Comparison of ENCODE assay signal across 2 cellular contexts in the genomic region with DNA sequence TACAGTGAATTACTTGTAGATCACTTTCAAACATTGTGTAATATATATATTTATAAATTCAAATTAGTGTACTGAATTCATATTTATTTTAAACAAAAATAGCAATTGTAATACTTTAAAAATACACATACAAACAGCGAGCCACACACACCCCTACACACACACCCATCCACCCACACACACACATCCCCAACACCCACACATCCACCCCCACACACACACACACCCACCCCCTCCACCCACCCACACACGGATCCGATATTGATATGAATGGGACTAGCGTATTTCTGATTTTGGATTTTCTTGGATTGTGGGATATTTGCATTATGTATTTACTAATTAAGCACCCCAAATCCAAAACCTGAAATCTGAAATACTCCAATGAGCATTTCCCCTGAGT.
TF ChIP-seq lines count a peak whose summit lies in the region.

No MANE protein-coding gene starts in this region.

TF ChIP-seq in HEK293, 187 proteins besides CTCF, POLR2A, EP300 and RAD21 (continued from another document):
- TF ChIP-seq BCL11A (tag by site-specific recombination; IDR thresholded peaks at IDR 0.05; ENCODE audit: low read depth) (no peak), ZFHX2 (tag by site-specific recombination; conservative IDR thresholded peaks at IDR 0.05) (peak; percentile 56)

TF ChIP-seq in IMR-90, 13 proteins besides CTCF, POLR2A, EP300 and RAD21 (continued from another document):
- TF ChIP-seq BHLHE40 (IDR thresholded peaks at IDR 0.05; ENCODE audit: low read depth, low read length) (no peak), SMC3 (IDR thresholded peaks at IDR 0.05; ENCODE audit: low read depth, low read length) (no peak), RFX5 (IDR thresholded peaks at IDR 0.05; ENCODE audit: low read depth, low read length) (no peak)
- TF ChIP-seq, protein P1, sequence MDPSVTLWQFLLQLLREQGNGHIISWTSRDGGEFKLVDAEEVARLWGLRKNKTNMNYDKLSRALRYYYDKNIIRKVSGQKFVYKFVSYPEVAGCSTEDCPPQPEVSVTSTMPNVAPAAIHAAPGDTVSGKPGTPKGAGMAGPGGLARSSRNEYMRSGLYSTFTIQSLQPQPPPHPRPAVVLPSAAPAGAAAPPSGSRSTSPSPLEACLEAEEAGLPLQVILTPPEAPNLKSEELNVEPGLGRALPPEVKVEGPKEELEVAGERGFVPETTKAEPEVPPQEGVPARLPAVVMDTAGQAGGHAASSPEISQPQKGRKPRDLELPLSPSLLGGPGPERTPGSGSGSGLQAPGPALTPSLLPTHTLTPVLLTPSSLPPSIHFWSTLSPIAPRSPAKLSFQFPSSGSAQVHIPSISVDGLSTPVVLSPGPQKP (IDR thresholded peaks at IDR 0.05; ENCODE audit: borderline replicate concordance, low read depth, low read length), result no peak
- TF ChIP-seq, protein P2, sequence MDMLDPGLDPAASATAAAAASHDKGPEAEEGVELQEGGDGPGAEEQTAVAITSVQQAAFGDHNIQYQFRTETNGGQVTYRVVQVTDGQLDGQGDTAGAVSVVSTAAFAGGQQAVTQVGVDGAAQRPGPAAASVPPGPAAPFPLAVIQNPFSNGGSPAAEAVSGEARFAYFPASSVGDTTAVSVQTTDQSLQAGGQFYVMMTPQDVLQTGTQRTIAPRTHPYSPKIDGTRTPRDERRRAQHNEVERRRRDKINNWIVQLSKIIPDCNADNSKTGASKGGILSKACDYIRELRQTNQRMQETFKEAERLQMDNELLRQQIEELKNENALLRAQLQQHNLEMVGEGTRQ (IDR thresholded peaks at IDR 0.05; ENCODE audit: low read depth, low read length), result no peak
